ENCODE assay signal across 24 cellular contexts in the genomic region with DNA sequence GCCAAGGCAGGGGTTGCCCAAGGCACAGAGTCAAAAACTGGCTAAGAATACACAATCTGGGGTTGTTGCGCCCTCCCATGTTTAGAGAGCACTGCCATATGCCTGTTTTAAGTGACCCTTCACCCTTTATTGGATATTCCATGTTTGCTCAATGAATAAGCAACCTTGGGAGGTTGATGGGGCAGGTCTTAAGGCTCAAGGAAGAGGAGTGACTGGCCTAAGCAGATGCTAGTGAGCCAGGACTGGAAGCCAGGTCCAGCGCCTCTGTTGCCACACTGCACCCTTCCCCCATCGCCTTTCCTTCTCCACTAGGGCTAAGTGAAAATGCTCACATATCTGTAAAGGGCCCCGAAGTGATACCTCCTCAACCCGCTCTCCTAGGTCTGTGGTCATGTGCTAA. TPM values are rescaled to one million over a fixed set of nuclear protein-coding genes. Genes with fewer than 3 reads are reported as not detected.
DNase-seq lines count a peak whose midpoint lies in the region; ATAC-seq and TF ChIP-seq lines count a peak whose summit lies in the region.
"Had no signal": no experiment of that assay in that cellular context is flagged by ENCODE, and none has a peak within 500 bp of the region (broad histone marks: within the 10 kb centered on the region; RNA-seq: fewer than 3 reads in every experiment).

No MANE protein-coding gene starts in this region.

- no peak for TF ChIP-seq CTCF in osteoblast (IDR thresholded peaks at IDR 0.05; ENCODE audit: extremely low read depth, low read depth, low read length)

- H3K4me3 ChIP-seq in CD4-positive, CD25-positive, alpha-beta regulatory T cell (ENCODE audit: low read depth, low read length): no peak overlapping the region
- no peak overlapping the region for H3K4me3 ChIP-seq in iPS-15b (ENCODE audit: low read depth, low read length)
- H3K4me3 ChIP-seq in osteoblast (ENCODE audit: insufficient read depth, low read length): no peak overlapping the region
- no peak overlapping the region for H3K4me3 ChIP-seq in Karpas-422 (ENCODE audit: low read length)
- H3K4me3 ChIP-seq: BLaER1, GM23248, K562 had no signal

- intact Hi-C loops in head of caudate nucleus (cut with DNase I): no loop called here

- no peak overlapping the region for H3K27ac ChIP-seq in CD4-positive, CD25-positive, alpha-beta regulatory T cell (ENCODE audit: insufficient read depth, low read length, poor library complexity, severe bottlenecking)
- no peak overlapping the region for H3K27ac ChIP-seq in osteoblast (ENCODE audit: low read depth, low read length)
- H3K27ac ChIP-seq in Karpas-422 (ENCODE audit: low read length): no peak overlapping the region
- H3K27ac ChIP-seq: BLaER1, GM23248, HL-60 had no signal

- no peaks in the 10 kb centered on the region for H3K27me3 ChIP-seq in CD4-positive, CD25-positive, alpha-beta regulatory T cell (ENCODE audit: control insufficient read depth, insufficient read depth, low read length)
- H3K27me3 ChIP-seq in iPS-15b (ENCODE audit: control insufficient read depth, insufficient read depth, low read length) (no peaks in the 10 kb centered on the region), osteoblast (ENCODE audit: insufficient read depth, low read length) (no peaks in the 10 kb centered on the region), Karpas-422 (ENCODE audit: low read length) (no peaks in the 10 kb centered on the region)
- H3K27me3 ChIP-seq: BLaER1 had no signal

- H3K27ac Mint-ChIP-seq in CD4-positive, CD25-positive, alpha-beta regulatory T cell: peak overlapping the region in 2 of 3 donors; percentile 15 to 53
- H3K27ac Mint-ChIP-seq: CD8-positive, alpha-beta T cell; H9 had no signal

- peaks cover 40% of the 10 kb centered on the region for H3K36me3 ChIP-seq in CD4-positive, CD25-positive, alpha-beta regulatory T cell (ENCODE audit: control insufficient read depth, insufficient read depth, low read length)
- peaks cover 12% of the 10 kb centered on the region for H3K36me3 ChIP-seq in iPS-15b (ENCODE audit: control insufficient read depth, insufficient read depth, low read length)
- peaks cover 57% of the 10 kb centered on the region for H3K36me3 ChIP-seq in osteoblast (ENCODE audit: insufficient read depth, low read length)
- peaks cover 46% of the 10 kb centered on the region for H3K36me3 ChIP-seq in Karpas-422 (ENCODE audit: insufficient read depth, low read length)

- DNase-seq in CD4-positive, CD25-positive, alpha-beta regulatory T cell: no peak
- DNase-seq in NCI-H69 (lab: John Stamatoyannopoulos, UW): peak; percentile 29
- peak; percentile 55 for DNase-seq in osteoblast (ENCODE audit: insufficient read length, low spot score, missing footprints)
- DNase-seq in head of caudate nucleus: no peak
- no peak for DNase-seq in Karpas-422
- DNase-seq in activated CD4-positive, alpha-beta T cell treated with anti-CD3 and anti-CD28 coated beads for 48 hours: no peak
- DNase-seq: Calu3; CD8-positive, alpha-beta T cell; DMS153; GM23248; H9; HFFc6; NCI-H1092 treated with DMSO at 0.1 percent for 48 hours; NCI-H1436 treated with DMSO at 0.1 percent for 48 hours; NCI-H1930; NCI-H748 treated with DMSO at 0.1 percent for 48 hours had no signal

- peak overlapping the region in 1 of 4 donors; percentile 0 for H3K4me3 Mint-ChIP-seq in CD4-positive, CD25-positive, alpha-beta regulatory T cell
- H3K4me3 Mint-ChIP-seq: CD8-positive, alpha-beta T cell; H9; HFFc6 had no signal

- no peaks in the 10 kb centered on the region for H3K9me3 ChIP-seq in CD4-positive, CD25-positive, alpha-beta regulatory T cell (ENCODE audit: control insufficient read depth in 2 of 2, low read length in 2 of 2)
- H3K9me3 ChIP-seq in iPS-15b (ENCODE audit: control insufficient read depth, insufficient read depth, low read length) (no peaks in the 10 kb centered on the region), osteoblast (ENCODE audit: low read depth, low read length) (no peaks in the 10 kb centered on the region), Karpas-422 (ENCODE audit: low read length) (no peaks in the 10 kb centered on the region)
- H3K9me3 ChIP-seq: BLaER1 had no signal

- peaks cover 11 to 52% (median 28%) of the 10 kb centered on the region in 4 donors for H3K4me1 Mint-ChIP-seq in CD4-positive, CD25-positive, alpha-beta regulatory T cell

- H2AFZ ChIP-seq in osteoblast (ENCODE audit: low read length) (no peak overlapping the region), Karpas-422 (ENCODE audit: low read length) (no peak overlapping the region)
- H2AFZ ChIP-seq: GM23248 had no signal

- no peaks in the 10 kb centered on the region for H3K9me2 ChIP-seq in Karpas-422 (replicated peaks; ENCODE audit: insufficient read depth, low read length)

- H3K9ac ChIP-seq in iPS-15b (ENCODE audit: low read depth, low read length) (peak overlapping the region; percentile 8), Karpas-422 (ENCODE audit: low read length) (no peak overlapping the region)
- H3K9ac ChIP-seq: BLaER1, GM23248 had no signal

- H4K20me1 ChIP-seq in osteoblast (ENCODE audit: insufficient read depth, low read length) (peaks cover 67% of the 10 kb centered on the region), Karpas-422 (ENCODE audit: insufficient read depth, low read depth, low read length) (peaks cover 53% of the 10 kb centered on the region)

- no peaks in the 10 kb centered on the region for H3K9me3 Mint-ChIP-seq in CD4-positive, CD25-positive, alpha-beta regulatory T cell
- H3K9me3 Mint-ChIP-seq: CD8-positive, alpha-beta T cell; H9; HFFc6 had no signal

- H3K27me3 Mint-ChIP-seq in CD4-positive, CD25-positive, alpha-beta regulatory T cell: no peaks in the 10 kb centered on the region

- H3K4me2 ChIP-seq in osteoblast (ENCODE audit: insufficient read depth, low read length): no peak overlapping the region
- no peak overlapping the region for H3K4me2 ChIP-seq in Karpas-422 (ENCODE audit: low read depth, low read length, poor library complexity, severe bottlenecking)
- H3K4me2 ChIP-seq: BLaER1 had no signal

- H3K79me2 ChIP-seq in osteoblast (ENCODE audit: insufficient read depth, low read length) (peaks cover 80% of the 10 kb centered on the region), Karpas-422 (ENCODE audit: low read length) (peaks cover 65% of the 10 kb centered on the region)

- H3K36me3 Mint-ChIP-seq in CD4-positive, CD25-positive, alpha-beta regulatory T cell: peaks cover 16% of the 10 kb centered on the region

- no peak for ATAC-seq in CD4-positive, CD25-positive, alpha-beta regulatory T cell (ENCODE audit: low read depth in 2 of 2)
- ATAC-seq: CD8-positive, alpha-beta T cell; HepG2; K562; Panc1 had no signal

- peaks cover 24% of the 10 kb centered on the region for H3K4me1 ChIP-seq in CD4-positive, CD25-positive, alpha-beta regulatory T cell (ENCODE audit: control insufficient read depth, insufficient read depth, low read length, poor library complexity, severe bottlenecking)
- H3K4me1 ChIP-seq in iPS-15b (ENCODE audit: control insufficient read depth, insufficient read depth, low read length) (no peaks in the 10 kb centered on the region), osteoblast (ENCODE audit: insufficient read depth, low read length) (peaks cover 21% of the 10 kb centered on the region), Karpas-422 (ENCODE audit: low read length) (peaks cover 11% of the 10 kb centered on the region)

RNA-seq across cellular contexts. Expression of a gene that starts 6.7 kb away (rescaled TPM):
- 58.4 TPM for total RNA-seq in CD4-positive, CD25-positive, alpha-beta regulatory T cell
- 100 to 1,000 TPM; 173 to 277 (median 221) TPM for polyA plus RNA-seq in CD4-positive, CD25-positive, alpha-beta regulatory T cell
- 234 and 258 TPM in 2 replicates for total RNA-seq in osteoblast
- 155 and 292 TPM in 2 replicates for total RNA-seq in Karpas-422 (2014; rRNA removed; shearing (Covaris generic); ENCODE audit: low replicate concordance)

RNA-seq across cellular contexts. Expression of a gene that starts 41.7 kb away (rescaled TPM):
- not detected for total RNA-seq in CD4-positive, CD25-positive, alpha-beta regulatory T cell
- polyA plus RNA-seq in CD4-positive, CD25-positive, alpha-beta regulatory T cell: not detected
- total RNA-seq in osteoblast: not detected in 2 replicates
- not detected in 2 replicates for total RNA-seq in Karpas-422 (2014; rRNA removed; shearing (Covaris generic); ENCODE audit: low replicate concordance)
- total RNA-seq: CD8-positive, alpha-beta T cell; G401; GM23248; H9; HFFc6; K562; NCI-H460 had no signal
- polyA plus RNA-seq: GM23248, K562 had no signal

Comparison
In these comparisons a context has a peak if more than half of its experiments do, and no peak if none do; other contexts are left out.
1. DNase-seq: peak in NCI-H69 (single experiment) and osteoblast (single experiment); none in CD4-positive, CD25-positive, alpha-beta regulatory T cell (0 of 3), head of caudate nucleus (0 of 42), Karpas-422 (single experiment) and activated CD4-positive, alpha-beta T cell treated with anti-CD3 and anti-CD28 coated beads for 48 hours (single experiment).